ENCODE assay signal across 8 cellular contexts in genomic region chrX:47361538-47362511, GRCh38. TPM values are rescaled to one million over a fixed set of nuclear protein-coding genes. Genes with fewer than 3 reads are reported as not detected.
DNase-seq lines count a peak whose midpoint lies in the region; ATAC-seq and TF ChIP-seq lines count a peak whose summit lies in the region.

No MANE protein-coding gene starts in this region.

- TF ChIP-seq POLR2A in heart left ventricle (IDR thresholded peaks at IDR 0.05), result no peak

- 0 to 34% (median 15%) methylated on average over 13 of the region's 13 CpGs for WGBS in heart left ventricle, 4 donors

- peaks cover 0 to 6% (median 0%) of the 10 kb centered on the region in 12 donors for H3K9me3 ChIP-seq in heart left ventricle

- no peaks in the 10 kb centered on the region for H3K36me3 ChIP-seq in heart left ventricle

- peaks cover 0 to 4% (median 0%) of the 10 kb centered on the region in 12 donors for H3K4me1 ChIP-seq in heart left ventricle

- intact Hi-C loops in heart left ventricle (cut with DNase I), result loop anchor here in 1 of 10 donors (10.0 kb wide), 1 partner anchor 163 kb away; no protein-coding TSS in a partner anchor

- peak in 5 of 12 donors; percentile 10 to 30 (median 12) for TF ChIP-seq CTCF in heart left ventricle (IDR thresholded peaks at IDR 0.05)

- peaks cover 0 to under 1% (median 0%) of the 10 kb centered on the region in 9 donors for H3K27me3 ChIP-seq in heart left ventricle

- peak overlapping the region in 10 of 12 donors; percentile 32 to 60 (median 46) for H3K4me3 ChIP-seq in heart left ventricle

- DNase-seq in DMS153 (lab: John Stamatoyannopoulos, UW), result peak; percentile 92
- DNase-seq in NCI-H526 (lab: John Stamatoyannopoulos, UW), result peak; percentile 94 to 98
- peak; percentile 11 to 96 (median 78) for DNase-seq in anterior cingulate cortex (lab: John Stamatoyannopoulos, UW)
- DNase-seq in heart left ventricle, result peak; percentile 71 to 83 (median 81)
- peak; percentile 72 for DNase-seq in occipital lobe (lab: John Stamatoyannopoulos, UW)
- no peak for DNase-seq in OCI-M2 (lab: John Stamatoyannopoulos, UW; ENCODE audit: unreplicated experiment)

- ATAC-seq in GM19395 (IDR thresholded peaks at IDR 0.05; ENCODE audit: unreplicated experiment) (peak; percentile 88), HG03378 (IDR thresholded peaks at IDR 0.05; ENCODE audit: unreplicated experiment) (peak; percentile 88), heart left ventricle (peak; percentile 93 to 96 (median 96))

- H3K27ac ChIP-seq in heart left ventricle, result peak overlapping the region; percentile 39 to 91 (median 66)

RNA-seq across cellular contexts. Expression of gene ZNF157, which starts 8.6 kb away (rescaled TPM):
- total RNA-seq in heart left ventricle (under 1 TPM in 2 of 9 donors, not detected in 7; 0.16 to 0.25 TPM), occipital lobe (4.7 TPM)
- polyA plus RNA-seq in heart left ventricle, result under 1 TPM in 1 of 2 donors, not detected in 1; 0.06 TPM
